ENCODE assay signal across 9 cellular contexts in genomic region chr20:23622839-23623343, GRCh38. TPM values are rescaled to one million over a fixed set of nuclear protein-coding genes. Genes with fewer than 3 reads are reported as not detected.
DNase-seq lines count a peak whose midpoint lies in the region; ATAC-seq, FAIRE-seq and TF ChIP-seq lines count a peak whose summit lies in the region.
"Had no signal": no experiment of that assay in that cellular context is flagged by ENCODE, and none has a peak within 500 bp of the region (broad histone marks: within the 10 kb centered on the region; RNA-seq: fewer than 3 reads in every experiment).

No MANE protein-coding gene starts in this region.

- no peaks in the 10 kb centered on the region for H3K36me3 ChIP-seq in fibroblast of lung (ENCODE audit: control insufficient read depth, insufficient read depth, low read length)

- no peaks in the 10 kb centered on the region for H3K27me3 ChIP-seq in fibroblast of lung (ENCODE audit: control insufficient read depth, insufficient read depth, low read length)

- peak overlapping the region; percentile 73 for H3K4me2 ChIP-seq in fibroblast of lung (ENCODE audit: extremely low read depth, insufficient read depth, low read length)

- no peak for ATAC-seq in GM18520 (IDR thresholded peaks at IDR 0.05; ENCODE audit: unreplicated experiment)
- no peak for ATAC-seq in HG03280 (IDR thresholded peaks at IDR 0.05; ENCODE audit: unreplicated experiment)

- H3K9ac ChIP-seq in fibroblast of lung (ENCODE audit: insufficient read depth, low read length), result peak overlapping the region; percentile 43

- TF ChIP-seq CTCF in CD14-positive monocyte (IDR thresholded peaks at IDR 0.05), result no peak
- TF ChIP-seq CTCF in fibroblast of lung (conservative IDR thresholded peaks at IDR 0.05 in 1 of 2, IDR thresholded peaks at IDR 0.05 in 1 of 2; ENCODE audit: low read depth in 1 of 2, low read length in 2 of 2), result no peak

- H3K4me1 ChIP-seq in fibroblast of lung (ENCODE audit: control insufficient read depth, extremely low read depth, insufficient read depth, low read length), result peaks cover 4% of the 10 kb centered on the region

- no peaks in the 10 kb centered on the region for H4K20me1 ChIP-seq in fibroblast of lung (ENCODE audit: control insufficient read depth, extremely low read depth, insufficient read depth, low read length)

- FAIRE-seq in H54 (lab: Jason Lieb, UNC), result peak; percentile 73

- peak overlapping the region; percentile 84 to 93 (median 90) for H3K27ac Mint-ChIP-seq in CD14-positive monocyte
- H3K27ac Mint-ChIP-seq in activated naive CD4-positive, alpha-beta T cell treated with anti-CD3 and anti-CD28 coated beads, Interleukin-2, amount 10 ng/mL, durations not matched to agents 7 days and 5 days, result no peak overlapping the region

- peak overlapping the region; percentile 40 to 49 (median 43) for H3K4me3 ChIP-seq in fibroblast of lung (replicated peaks in 1 of 4; ENCODE audit: control extremely low read depth in 1 of 4, insufficient read depth in 1 of 4, low read depth in 3 of 4, low read length in 4 of 4)

- H3K79me2 ChIP-seq in fibroblast of lung (ENCODE audit: control insufficient read depth, insufficient read depth, low read length), result no peaks in the 10 kb centered on the region

- peak overlapping the region; percentile 65 to 87 for H3K4me3 Mint-ChIP-seq in CD14-positive monocyte
- no peak overlapping the region for H3K4me3 Mint-ChIP-seq in activated naive CD4-positive, alpha-beta T cell treated with anti-CD3 and anti-CD28 coated beads, Interleukin-2, amount 10 ng/mL, durations not matched to agents 7 days and 5 days

- peak overlapping the region; percentile 90 for H3K27ac ChIP-seq in fibroblast of lung (ENCODE audit: insufficient read depth, low read length)

- H3K27me3 Mint-ChIP-seq in CD14-positive monocyte (ENCODE audit: low read depth in 3 of 3), result peaks cover 4 to 8% (median 6%) of the 10 kb centered on the region in 3 donors
- H3K27me3 Mint-ChIP-seq in activated naive CD4-positive, alpha-beta T cell treated with anti-CD3 and anti-CD28 coated beads, Interleukin-2, amount 10 ng/mL, durations not matched to agents 7 days and 5 days, result peaks cover 9% of the 10 kb centered on the region

- H3K36me3 Mint-ChIP-seq in CD14-positive monocyte, result peaks cover 1 to 2% of the 10 kb centered on the region in 2 donors
- H3K36me3 Mint-ChIP-seq in activated naive CD4-positive, alpha-beta T cell treated with anti-CD3 and anti-CD28 coated beads, Interleukin-2, amount 10 ng/mL, durations not matched to agents 7 days and 5 days, result no peaks in the 10 kb centered on the region

- H3K9me3 ChIP-seq in fibroblast of lung (ENCODE audit: control insufficient read depth, insufficient read depth, low read depth, low read length), result no peaks in the 10 kb centered on the region

- H3K4me1 Mint-ChIP-seq in CD14-positive monocyte, result peaks cover 37% of the 10 kb centered on the region
- H3K4me1 Mint-ChIP-seq in activated naive CD4-positive, alpha-beta T cell treated with anti-CD3 and anti-CD28 coated beads, Interleukin-2, amount 10 ng/mL, durations not matched to agents 7 days and 5 days, result peaks cover 4% of the 10 kb centered on the region

- no peak for TF ChIP-seq POLR2A in H54 (IDR thresholded peaks at IDR 0.05; ENCODE audit: low read depth, low read length)

- H2AFZ ChIP-seq in fibroblast of lung (ENCODE audit: low read length), result peak overlapping the region; percentile 96

- H3K9me3 Mint-ChIP-seq in CD14-positive monocyte, result no peaks in the 10 kb centered on the region
- no peaks in the 10 kb centered on the region for H3K9me3 Mint-ChIP-seq in activated naive CD4-positive, alpha-beta T cell treated with anti-CD3 and anti-CD28 coated beads, Interleukin-2, amount 10 ng/mL, durations not matched to agents 7 days and 5 days

- CTCF ChIA-PET in activated naive CD4-positive, alpha-beta T cell treated with anti-CD3 and anti-CD28 coated beads, Interleukin-2, amount 10 ng/mL, durations not matched to agents 7 days and 5 days (lab: Charles Lee), result no interaction called here

- DNase-seq in CD14-positive monocyte (ENCODE audit: low spot score) (peak; percentile 62), H54 (ENCODE audit: insufficient read length, low spot score) (peak; percentile 69), RPMI8226 (peak; percentile 36), fibroblast of lung (ENCODE audit: low read depth in 2 of 2) (peak; percentile 87 to 98), posterior vena cava (ENCODE audit: low spot score) (peak; percentile 94)
- DNase-seq in activated naive CD4-positive, alpha-beta T cell treated with anti-CD3 and anti-CD28 coated beads, Interleukin-2, amount 10 ng/mL, durations not matched to agents 7 days and 5 days, result no peak

- intact Hi-C loops in CD14-positive monocyte (cut with micrococcal nuclease) (no loop called here), posterior vena cava (cut with DNase I) (no loop called here)

RNA-seq across cellular contexts. Expression of gene CST3, which starts 14.9 kb away (rescaled TPM):
- polyA plus RNA-seq in CD14-positive monocyte (1,000 to 10,000 TPM; 2,657 to 3,222 TPM), fibroblast of lung (136 and 180 TPM in 2 replicates)
- total RNA-seq in fibroblast of lung (135 and 162 TPM in 2 replicates), posterior vena cava (1,000 to 10,000 TPM; 1,234 to 1,451 TPM)
- polyA plus RNA-seq in fibroblast of lung (2012), result 338 and 391 TPM in 2 replicates
- polyA minus RNA-seq in fibroblast of lung (ENCODE audit: low replicate concordance), result 265 and 456 TPM in 2 replicates

RNA-seq across cellular contexts. Expression of gene CST9, which starts 17.2 kb away (rescaled TPM):
- polyA plus RNA-seq in CD14-positive monocyte (under 1 TPM in 1 of 2 donors, not detected in 1; 0.13 TPM), fibroblast of lung (not detected in 2 replicates)
- total RNA-seq in fibroblast of lung (not detected in 2 replicates), posterior vena cava (not detected)
- polyA plus RNA-seq in fibroblast of lung (2012), result not detected in 2 replicates
- not detected in 2 replicates for polyA minus RNA-seq in fibroblast of lung (ENCODE audit: low replicate concordance)
- total RNA-seq: glomerular endothelial cell had no signal

RNA-seq across cellular contexts. Expression of gene CST9L, which starts 54.6 kb away (rescaled TPM):
- polyA plus RNA-seq in CD14-positive monocyte (not detected), fibroblast of lung (not detected in 2 replicates)
- total RNA-seq in fibroblast of lung (not detected in 2 replicates), posterior vena cava (not detected)
- polyA plus RNA-seq in fibroblast of lung (2012), result not detected in 2 replicates
- polyA minus RNA-seq in fibroblast of lung (ENCODE audit: low replicate concordance), result not detected in 2 replicates
- total RNA-seq: glomerular endothelial cell had no signal
